20 cellular contexts compared by ENCODE assay signal in genomic region chr15:65411470-65412071, GRCh38. TPM values are rescaled to one million over a fixed set of nuclear protein-coding genes. Genes with fewer than 3 reads are reported as not detected.
A peak's percentile ranks its signal among the peaks of the same experiment; 100 is the strongest.
DNase-seq lines count a peak whose midpoint lies in the region; TF ChIP-seq lines count a peak whose summit lies in the region.
"Had no signal": no experiment of that assay in that cellular context is flagged by ENCODE, and none has a peak within 500 bp of the region (broad histone marks: within the 10 kb centered on the region; RNA-seq: fewer than 3 reads in every experiment).

No MANE protein-coding gene starts in this region.

- H3K27ac Mint-ChIP-seq in progenitor cell of endocrine pancreas: no peak overlapping the region
- H3K27ac Mint-ChIP-seq: activated CD4-positive, alpha-beta T cell treated with anti-CD3 and anti-CD28 coated beads for 36 hours; activated CD8-positive, alpha-beta memory T cell treated with anti-CD3 and anti-CD28 coated beads, Interleukin-2, amount 10 ng/mL, durations not matched to agents 7 days and 5 days; CD4-positive, CD25-positive, alpha-beta regulatory T cell; naive thymus-derived CD4-positive, alpha-beta T cell had no signal

- TF ChIP-seq CTCF in mammary epithelial cell (conservative IDR thresholded peaks at IDR 0.05 in 1 of 2, IDR thresholded peaks at IDR 0.05 in 1 of 2; ENCODE audit: extremely low read depth in 1 of 2, insufficient read depth in 1 of 2, low read depth in 1 of 2, low read length in 2 of 2): no peak
- no peak for TF ChIP-seq CTCF in breast epithelium (IDR thresholded peaks at IDR 0.05)
- TF ChIP-seq CTCF in kidney epithelial cell (IDR thresholded peaks at IDR 0.05; ENCODE audit: insufficient read depth, low read length, poor library complexity, severe bottlenecking): no peak
- no peak for TF ChIP-seq CTCF in progenitor cell of endocrine pancreas (IDR thresholded peaks at IDR 0.05; ENCODE audit: unreplicated experiment)
- TF ChIP-seq CTCF in OCI-LY7 (conservative IDR thresholded peaks at IDR 0.05; ENCODE audit: low read length): no peak

- H3K4me1 ChIP-seq in mammary epithelial cell (ENCODE audit: insufficient read depth, low read length) (peaks cover 6% of the 10 kb centered on the region), breast epithelium (no peaks in the 10 kb centered on the region), OCI-LY7 (ENCODE audit: insufficient read depth, low read length, poor library complexity, severe bottlenecking) (peaks cover 16% of the 10 kb centered on the region)

- WGBS in mammary epithelial cell (ENCODE audit: low coverage, missing lambda C conversion rate): 71% methylated on average over 5 of the region's 5 CpGs

- H3K4me3 ChIP-seq in mammary epithelial cell (replicated peaks in 1 of 3; ENCODE audit: insufficient read depth in 1 of 3, low read depth in 2 of 3, low read length in 3 of 3) (no peak overlapping the region), breast epithelium (no peak overlapping the region), kidney epithelial cell (ENCODE audit: low read depth, low read length) (no peak overlapping the region), OCI-LY7 (ENCODE audit: low read depth, low read length, poor library complexity, severe bottlenecking) (no peak overlapping the region)
- H3K4me3 ChIP-seq: lung had no signal

- no peak overlapping the region for H2AFZ ChIP-seq in mammary epithelial cell (ENCODE audit: low read depth, low read length)
- no peak overlapping the region for H2AFZ ChIP-seq in OCI-LY7 (ENCODE audit: low read length)

- BruUV-seq in mammary epithelial cell (replicated peaks; lab: Mats Ljungman, UMichigan) (no TSS peak), OCI-LY7 (replicated peaks; lab: Mats Ljungman, UMichigan) (no TSS peak)

- in situ Hi-C loops in mammary epithelial cell (cut with MboI; ENCODE audit: low sequenced_read_pairs in 2 of 2): no loop called here

- H4K20me1 ChIP-seq in mammary epithelial cell (ENCODE audit: insufficient read depth, low read length): no peaks in the 10 kb centered on the region
- no peaks in the 10 kb centered on the region for H4K20me1 ChIP-seq in OCI-LY7 (ENCODE audit: insufficient read depth, low read length)

- H3K79me2 ChIP-seq in mammary epithelial cell (ENCODE audit: insufficient read depth, low read length) (no peaks in the 10 kb centered on the region), OCI-LY7 (ENCODE audit: insufficient read depth, low read depth, low read length) (no peaks in the 10 kb centered on the region)

- H3K27ac ChIP-seq in mammary epithelial cell (ENCODE audit: insufficient read depth, low read depth, low read length): no peak overlapping the region
- H3K27ac ChIP-seq in breast epithelium: no peak overlapping the region
- no peak overlapping the region for H3K27ac ChIP-seq in OCI-LY7 (ENCODE audit: low read depth, low read length, poor library complexity, severe bottlenecking)

- H3K36me3 Mint-ChIP-seq in progenitor cell of endocrine pancreas (ENCODE audit: insufficient read depth): no peaks in the 10 kb centered on the region
- H3K36me3 Mint-ChIP-seq: activated CD8-positive, alpha-beta memory T cell treated with anti-CD3 and anti-CD28 coated beads, Interleukin-2, amount 10 ng/mL, durations not matched to agents 7 days and 5 days; CD4-positive, CD25-positive, alpha-beta regulatory T cell; naive thymus-derived CD4-positive, alpha-beta T cell had no signal

- no peak overlapping the region for H3K4me3 Mint-ChIP-seq in progenitor cell of endocrine pancreas (ENCODE audit: low read depth)
- H3K4me3 Mint-ChIP-seq: activated CD4-positive, alpha-beta T cell treated with anti-CD3 and anti-CD28 coated beads for 36 hours; activated CD8-positive, alpha-beta memory T cell treated with anti-CD3 and anti-CD28 coated beads, Interleukin-2, amount 10 ng/mL, durations not matched to agents 7 days and 5 days; CD4-positive, CD25-positive, alpha-beta regulatory T cell; naive thymus-derived CD4-positive, alpha-beta T cell had no signal

- intact Hi-C loops in mammary epithelial cell (cut with micrococcal nuclease) (no loop called here), breast epithelium (cut with DNase I; ENCODE audit: low total_unique reads) (no loop called here), OCI-LY7 (cut with micrococcal nuclease; ENCODE audit: unreplicated experiment) (loop anchor here (1.0 kb wide), 1 partner anchor 16 kb away; no protein-coding TSS in a partner anchor)

- no peaks in the 10 kb centered on the region for H3K9me3 Mint-ChIP-seq in progenitor cell of endocrine pancreas (ENCODE audit: low read depth)
- H3K9me3 Mint-ChIP-seq: CD4-positive, CD25-positive, alpha-beta regulatory T cell; naive thymus-derived CD4-positive, alpha-beta T cell had no signal

- POLR2A ChIA-PET in OCI-LY7 (lab: Charles Lee): interaction anchor here (0.6 kb wide), 1 partner anchor 47 kb away, joined by 3 read pairs; no protein-coding TSS in a partner anchor

- H3K9me3 ChIP-seq in mammary epithelial cell (replicated peaks; ENCODE audit: insufficient read depth, low read length) (no peaks in the 10 kb centered on the region), breast epithelium (no peaks in the 10 kb centered on the region), OCI-LY7 (ENCODE audit: low read length) (no peaks in the 10 kb centered on the region)

- peaks cover 18% of the 10 kb centered on the region for H3K4me1 Mint-ChIP-seq in progenitor cell of endocrine pancreas (ENCODE audit: low read depth)
- H3K4me1 Mint-ChIP-seq: CD4-positive, CD25-positive, alpha-beta regulatory T cell had no signal

- TF ChIP-seq POLR2A in breast epithelium (IDR thresholded peaks at IDR 0.05): no peak

- H3K4me2 ChIP-seq in mammary epithelial cell (ENCODE audit: insufficient read depth, low read depth, low read length) (no peak overlapping the region), OCI-LY7 (ENCODE audit: low read length) (no peak overlapping the region)

- H3K27me3 ChIP-seq in mammary epithelial cell (ENCODE audit: insufficient read depth, low read length) (no peaks in the 10 kb centered on the region), breast epithelium (no peaks in the 10 kb centered on the region), kidney epithelial cell (ENCODE audit: control insufficient read depth, insufficient read depth, low read length) (no peaks in the 10 kb centered on the region)

- CTCF ChIA-PET in mammary epithelial cell (lab: Charles Lee; ENCODE audit: low non-redundant PET) (no interaction called here), OCI-LY7 (lab: Charles Lee; ENCODE audit: unreplicated experiment) (no interaction called here)

- H3K9ac ChIP-seq in mammary epithelial cell (ENCODE audit: insufficient read depth, low read length): no peak overlapping the region

- DNase-seq in mammary epithelial cell (peak; percentile 28), breast epithelium (ENCODE audit: low spot score in 2 of 2) (no peak), astrocyte of the hippocampus (ENCODE audit: low read depth, low spot score) (peak; percentile 36), kidney epithelial cell (ENCODE audit: low read depth) (peak; percentile 87), progenitor cell of endocrine pancreas (ENCODE audit: low spot score, unreplicated experiment) (no peak), HuH-7 (ENCODE audit: low spot score) (no peak), OCI-LY7 (ENCODE audit: low spot score) (no peak), anterior cingulate cortex (lab: John Stamatoyannopoulos, UW) (no peak)
- DNase-seq: activated CD4-positive, alpha-beta T cell treated with anti-CD3 and anti-CD28 coated beads for 36 hours; activated CD8-positive, alpha-beta memory T cell treated with anti-CD3 and anti-CD28 coated beads, Interleukin-2, amount 10 ng/mL, durations not matched to agents 7 days and 5 days; activated effector memory CD4-positive, alpha-beta T cell treated with Interleukin-2 at 50 U/mL for 16 hours; CD4-positive, CD25-positive, alpha-beta regulatory T cell; foreskin melanocyte; naive thymus-derived CD4-positive, alpha-beta T cell; NCI-H2029; NCI-H446 treated with DMSO at 0.1 percent for 48 hours; SHP77 treated with DMSO at 0.1 percent for 48 hours; stimulated activated naive CD4-positive, alpha-beta T cell treated with Interleukin-2 at 50 U/mL for 16 hours had no signal

- no peaks in the 10 kb centered on the region for H3K9me2 ChIP-seq in OCI-LY7 (ENCODE audit: insufficient read depth, low read length)

- H3K27me3 Mint-ChIP-seq in progenitor cell of endocrine pancreas: peaks cover 7% of the 10 kb centered on the region

- no peaks in the 10 kb centered on the region for H3K36me3 ChIP-seq in mammary epithelial cell (ENCODE audit: insufficient read depth, low read length)
- no peaks in the 10 kb centered on the region for H3K36me3 ChIP-seq in breast epithelium
- H3K36me3 ChIP-seq in kidney epithelial cell (ENCODE audit: control insufficient read depth, insufficient read depth, low read length): no peaks in the 10 kb centered on the region
- H3K36me3 ChIP-seq in OCI-LY7 (ENCODE audit: insufficient read depth, low read length): no peaks in the 10 kb centered on the region

- dilution Hi-C loops in mammary epithelial cell (cut with HindIII; ENCODE audit: low sequenced_read_pairs): loop anchor here (5.0 kb wide), 1 partner anchor 44 kb away; no protein-coding TSS in a partner anchor

RNA-seq across cellular contexts. Expression of gene IGDCC4, which starts 11.2 kb away (rescaled TPM):
- 1 to 10 TPM in 1 of 2 donors, under 1 TPM in 1; 0.09 to 1.3 TPM for total RNA-seq in mammary epithelial cell
- 0.05 TPM for polyA plus RNA-seq in mammary epithelial cell
- polyA minus RNA-seq in mammary epithelial cell: not detected
- under 1 TPM; 0.66 to 0.88 (median 0.80) TPM for total RNA-seq in breast epithelium
- 16.5 and 18.1 TPM in 2 replicates for total RNA-seq in kidney epithelial cell
- 11.5 and 12.8 TPM in 2 replicates for total RNA-seq in progenitor cell of endocrine pancreas
- not detected in 2 replicates for total RNA-seq in OCI-LY7 (2014; rRNA removed; shearing (Covaris generic))
- 0.19 and 0.20 TPM in 2 replicates for total RNA-seq in OCI-LY7 (2022)
- total RNA-seq: MCF 10A had no signal

RNA-seq across cellular contexts. Expression of gene IGDCC3, which starts 33.8 kb away (rescaled TPM):
- total RNA-seq in mammary epithelial cell (not detected), breast epithelium (1 to 10 TPM in 1 of 3 donors, under 1 TPM in 1, not detected in 1; 0.33 to 1.8 TPM), kidney epithelial cell (0.13 and 0.27 TPM in 2 replicates), progenitor cell of endocrine pancreas (125 and 138 TPM in 2 replicates), OCI-LY7 (2022) (not detected in 2 replicates)
- not detected for polyA plus RNA-seq in mammary epithelial cell
- polyA minus RNA-seq in mammary epithelial cell: not detected
- total RNA-seq in OCI-LY7 (2014; rRNA removed; shearing (Covaris generic)): not detected in 2 replicates
- total RNA-seq: activated CD4-positive, alpha-beta T cell treated with anti-CD3 and anti-CD28 coated beads for 36 hours; activated CD8-positive, alpha-beta memory T cell treated with anti-CD3 and anti-CD28 coated beads, Interleukin-2, amount 10 ng/mL, durations not matched to agents 7 days and 5 days; CD4-positive, CD25-positive, alpha-beta regulatory T cell; MCF 10A; naive thymus-derived CD4-positive, alpha-beta T cell had no signal
- polyA plus RNA-seq: CD4-positive, CD25-positive, alpha-beta regulatory T cell; lung; naive thymus-derived CD4-positive, alpha-beta T cell had no signal

Comparison
In these comparisons a context has a peak if more than half of its experiments do, and no peak if none do; other contexts are left out.
1. DNase-seq: peak in mammary epithelial cell (single experiment), astrocyte of the hippocampus (single experiment) and kidney epithelial cell (single experiment); none in breast epithelium (0 of 2), progenitor cell of endocrine pancreas (single experiment), HuH-7 (single experiment), OCI-LY7 (single experiment) and anterior cingulate cortex (0 of 58).
2. RNA of gene IGDCC3, which starts 33.8 kb away (total RNA-seq): 125 to 138 TPM in progenitor cell of endocrine pancreas; 0.33 to 1.8 TPM in breast epithelium, 0.13 to 0.27 TPM in kidney epithelial cell, not detected in mammary epithelial cell and not detected in OCI-LY7; every median in the first group is over 10 times any median in the second.